2 cellular contexts compared by ENCODE assay signal in genomic region chr20:63521602-63522001, GRCh38.
A peak's percentile ranks its signal among the peaks of the same experiment; 100 is the strongest.
TF ChIP-seq lines count a peak whose summit lies in the region.

No MANE protein-coding gene starts in this region.

TF ChIP-seq in HepG2, 621 proteins besides CTCF, POLR2A, EP300 and RAD21:
- no peak for TF ChIP-seq ZNF124 (CRISPR knock-in tag; IDR thresholded peaks at IDR 0.05)
- TF ChIP-seq TOE1 (CRISPR knock-in tag; IDR thresholded peaks at IDR 0.05) = no peak
- TF ChIP-seq FOXO4 (CRISPR knock-in tag; conservative IDR thresholded peaks at IDR 0.05) = no peak
- peak; percentile 19; the same call in 1 of the 2 replicates for TF ChIP-seq ZBTB33 (CRISPR knock-in tag; IDR thresholded peaks at IDR 0.05)
- TF ChIP-seq NFE2L1 (CRISPR knock-in tag; IDR thresholded peaks at IDR 0.05; ENCODE audit: borderline replicate concordance) = 0 out of 2 replicates have a peak, but pooled peaks have one; percentile 2
- no peak for TF ChIP-seq WIZ (CRISPR knock-in tag; IDR thresholded peaks at IDR 0.05)
- TF ChIP-seq SP4 (CRISPR knock-in tag; IDR thresholded peaks at IDR 0.05) = no peak
- TF ChIP-seq RFX5 (IDR thresholded peaks at IDR 0.05; ENCODE audit: low read depth, low read length) = no peak
- TF ChIP-seq ZNF556 (CRISPR knock-in tag; IDR thresholded peaks at IDR 0.05; ENCODE audit: borderline replicate concordance) = no peak
- TF ChIP-seq HNRNPK (IDR thresholded peaks at IDR 0.05; ENCODE audit: low read depth, low read length, poor library complexity, severe bottlenecking) = peak; percentile 87
- no peak for TF ChIP-seq ZEB1 (IDR thresholded peaks at IDR 0.05; ENCODE audit: insufficient replicate concordance, low read depth)
- TF ChIP-seq PCBP1 (IDR thresholded peaks at IDR 0.05; ENCODE audit: borderline replicate concordance, low read depth, low read length) = peak; percentile 55; the same call in 1 of the 2 replicates
- 0 out of 2 replicates have a peak, but pooled peaks have one; percentile 1 for TF ChIP-seq ZNF619 (CRISPR knock-in tag; IDR thresholded peaks at IDR 0.05)
- TF ChIP-seq GMEB1 (CRISPR knock-in tag; IDR thresholded peaks at IDR 0.05; ENCODE audit: borderline replicate concordance) = no peak

TF ChIP-seq in HEK293T, 16 proteins besides CTCF, POLR2A, EP300 and RAD21:
- TF ChIP-seq FOXM1 (IDR thresholded peaks at IDR 0.05; ENCODE audit: borderline replicate concordance) (no peak), ELF4 (IDR thresholded peaks at IDR 0.05) (no peak), PKNOX1 (IDR thresholded peaks at IDR 0.05) (no peak), ZNF384 (IDR thresholded peaks at IDR 0.05) (no peak), FOXK2 (IDR thresholded peaks at IDR 0.05) (no peak), SP1 (IDR thresholded peaks at IDR 0.05) (no peak), L3MBTL2 (conservative IDR thresholded peaks at IDR 0.05) (no peak), CTBP1 (IDR thresholded peaks at IDR 0.05; ENCODE audit: borderline replicate concordance) (no peak), HDGF (IDR thresholded peaks at IDR 0.05; ENCODE audit: borderline replicate concordance) (no peak)
